1 cellular context compared by ENCODE assay signal in the genomic region with DNA sequence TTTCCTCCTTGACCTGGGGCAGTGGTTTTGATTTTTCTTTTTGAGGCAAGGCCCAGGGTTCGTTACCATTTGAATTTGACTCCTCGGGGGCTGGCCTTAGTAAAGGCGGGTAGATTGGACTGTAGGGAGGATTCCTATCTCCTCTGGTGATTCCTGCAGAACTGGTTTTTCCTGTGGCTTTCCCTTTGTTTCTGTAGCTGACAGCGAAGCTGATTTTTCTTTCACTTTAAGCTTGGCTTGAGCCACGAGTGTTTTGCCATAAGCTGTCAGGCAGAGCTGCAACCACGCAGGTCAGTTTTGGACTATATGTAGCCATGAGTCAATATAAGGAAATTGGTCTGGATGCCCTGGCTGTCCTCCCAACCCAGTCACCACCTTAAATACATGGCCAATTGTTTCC.
TF ChIP-seq lines count a peak whose summit lies in the region.

No MANE protein-coding gene starts in this region.

TF ChIP-seq in SK-N-SH treated with all-trans-retinoic acid at 6 μM for 48 hours, 23 proteins besides CTCF, POLR2A, EP300 and RAD21 (continued from another document):
- TF ChIP-seq, protein P1, sequence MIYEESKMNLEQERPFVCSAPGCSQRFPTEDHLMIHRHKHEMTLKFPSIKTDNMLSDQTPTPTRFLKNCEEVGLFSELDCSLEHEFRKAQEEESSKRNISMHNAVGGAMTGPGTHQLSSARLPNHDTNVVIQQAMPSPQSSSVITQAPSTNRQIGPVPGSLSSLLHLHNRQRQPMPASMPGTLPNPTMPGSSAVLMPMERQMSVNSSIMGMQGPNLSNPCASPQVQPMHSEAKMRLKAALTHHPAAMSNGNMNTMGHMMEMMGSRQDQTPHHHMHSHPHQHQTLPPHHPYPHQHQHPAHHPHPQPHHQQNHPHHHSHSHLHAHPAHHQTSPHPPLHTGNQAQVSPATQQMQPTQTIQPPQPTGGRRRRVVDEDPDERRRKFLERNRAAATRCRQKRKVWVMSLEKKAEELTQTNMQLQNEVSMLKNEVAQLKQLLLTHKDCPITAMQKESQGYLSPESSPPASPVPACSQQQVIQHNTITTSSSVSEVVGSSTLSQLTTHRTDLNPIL (CRISPR knock-in tag; IDR thresholded peaks at IDR 0.05; ENCODE audit: low read depth): no peak
- TF ChIP-seq, protein P2, sequence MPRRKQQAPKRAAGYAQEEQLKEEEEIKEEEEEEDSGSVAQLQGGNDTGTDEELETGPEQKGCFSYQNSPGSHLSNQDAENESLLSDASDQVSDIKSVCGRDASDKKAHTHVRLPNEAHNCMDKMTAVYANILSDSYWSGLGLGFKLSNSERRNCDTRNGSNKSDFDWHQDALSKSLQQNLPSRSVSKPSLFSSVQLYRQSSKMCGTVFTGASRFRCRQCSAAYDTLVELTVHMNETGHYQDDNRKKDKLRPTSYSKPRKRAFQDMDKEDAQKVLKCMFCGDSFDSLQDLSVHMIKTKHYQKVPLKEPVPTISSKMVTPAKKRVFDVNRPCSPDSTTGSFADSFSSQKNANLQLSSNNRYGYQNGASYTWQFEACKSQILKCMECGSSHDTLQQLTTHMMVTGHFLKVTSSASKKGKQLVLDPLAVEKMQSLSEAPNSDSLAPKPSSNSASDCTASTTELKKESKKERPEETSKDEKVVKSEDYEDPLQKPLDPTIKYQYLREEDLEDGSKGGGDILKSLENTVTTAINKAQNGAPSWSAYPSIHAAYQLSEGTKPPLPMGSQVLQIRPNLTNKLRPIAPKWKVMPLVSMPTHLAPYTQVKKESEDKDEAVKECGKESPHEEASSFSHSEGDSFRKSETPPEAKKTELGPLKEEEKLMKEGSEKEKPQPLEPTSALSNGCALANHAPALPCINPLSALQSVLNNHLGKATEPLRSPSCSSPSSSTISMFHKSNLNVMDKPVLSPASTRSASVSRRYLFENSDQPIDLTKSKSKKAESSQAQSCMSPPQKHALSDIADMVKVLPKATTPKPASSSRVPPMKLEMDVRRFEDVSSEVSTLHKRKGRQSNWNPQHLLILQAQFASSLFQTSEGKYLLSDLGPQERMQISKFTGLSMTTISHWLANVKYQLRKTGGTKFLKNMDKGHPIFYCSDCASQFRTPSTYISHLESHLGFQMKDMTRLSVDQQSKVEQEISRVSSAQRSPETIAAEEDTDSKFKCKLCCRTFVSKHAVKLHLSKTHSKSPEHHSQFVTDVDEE (CRISPR knock-in tag; IDR thresholded peaks at IDR 0.05): no peak
- TF ChIP-seq ZNF565 (CRISPR knock-in tag; conservative IDR thresholded peaks at IDR 0.05; ENCODE audit: low read depth) (no peak), RARB (CRISPR knock-in tag; IDR thresholded peaks at IDR 0.05) (no peak), GLIS3 (CRISPR knock-in tag; IDR thresholded peaks at IDR 0.05) (no peak), SNAI2 (CRISPR knock-in tag; IDR thresholded peaks at IDR 0.05) (no peak), ZNF70 (CRISPR knock-in tag; IDR thresholded peaks at IDR 0.05) (no peak), ZC3H10 (CRISPR knock-in tag; IDR thresholded peaks at IDR 0.05) (no peak), ZNF8 (CRISPR knock-in tag; IDR thresholded peaks at IDR 0.05) (no peak), ARNTL (CRISPR knock-in tag; IDR thresholded peaks at IDR 0.05; ENCODE audit: borderline replicate concordance, low read depth) (no peak), TCF4 (CRISPR knock-in tag; IDR thresholded peaks at IDR 0.05; ENCODE audit: borderline replicate concordance) (no peak), ISL1 (CRISPR knock-in tag; IDR thresholded peaks at IDR 0.05) (no peak)
- TF ChIP-seq, protein P3, sequence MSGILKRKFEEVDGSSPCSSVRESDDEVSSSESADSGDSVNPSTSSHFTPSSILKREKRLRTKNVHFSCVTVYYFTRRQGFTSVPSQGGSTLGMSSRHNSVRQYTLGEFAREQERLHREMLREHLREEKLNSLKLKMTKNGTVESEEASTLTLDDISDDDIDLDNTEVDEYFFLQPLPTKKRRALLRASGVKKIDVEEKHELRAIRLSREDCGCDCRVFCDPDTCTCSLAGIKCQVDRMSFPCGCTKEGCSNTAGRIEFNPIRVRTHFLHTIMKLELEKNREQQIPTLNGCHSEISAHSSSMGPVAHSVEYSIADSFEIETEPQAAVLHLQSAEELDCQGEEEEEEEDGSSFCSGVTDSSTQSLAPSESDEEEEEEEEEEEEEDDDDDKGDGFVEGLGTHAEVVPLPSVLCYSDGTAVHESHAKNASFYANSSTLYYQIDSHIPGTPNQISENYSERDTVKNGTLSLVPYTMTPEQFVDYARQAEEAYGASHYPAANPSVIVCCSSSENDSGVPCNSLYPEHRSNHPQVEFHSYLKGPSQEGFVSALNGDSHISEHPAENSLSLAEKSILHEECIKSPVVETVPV (CRISPR knock-in tag; IDR thresholded peaks at IDR 0.05): no peak
